In genomic region chr12:81187686-81188085, GRCh38 we compare ENCODE assay signal across 26 cellular contexts.
"Had no signal": no experiment of that assay in that cellular context is flagged by ENCODE, and none has a peak within 500 bp of the region (broad histone marks: within the 10 kb centered on the region; RNA-seq: fewer than 3 reads in every experiment).

No MANE protein-coding gene starts in this region.

- H3K4me3 ChIP-seq: cardiac muscle cell, colonic mucosa, gastrocnemius medialis, heart left ventricle had no signal

- H3K27ac ChIP-seq: brain microvascular endothelial cell, cardiac muscle cell, colonic mucosa, gastrocnemius medialis, heart left ventricle, WERI-Rb-1 had no signal

- DNase-seq: activated B cell treated with CpG ODN at 0.5 μM for 24 hours; activated CD4-positive, alpha-beta T cell treated with anti-CD3 and anti-CD28 coated beads for 48 hours; activated CD4-positive, alpha-beta T cell treated with anti-CD3 and anti-CD28 coated beads, Interleukin-2, amount 50 U/mL, for 1 hour; activated CD4-positive, alpha-beta T cell treated with anti-CD3 and anti-CD28 coated beads, Interleukin-2, amount 50 U/mL, for 48 hours; activated CD8-positive, alpha-beta memory T cell treated with anti-CD3 and anti-CD28 coated beads for 24 hours; activated CD8-positive, alpha-beta T cell treated with anti-CD3 and anti-CD28 coated beads for 36 hours; activated effector memory CD4-positive, alpha-beta T cell treated with Interleukin-2 at 50 U/mL for 16 hours; activated gamma-delta T cell treated with Interleukin-2 at 50 U/mL for 16 hours; activated naive CD4-positive, alpha-beta T cell treated with anti-CD3 and anti-CD28 coated beads, Interleukin-2, amount 50 U/mL, for 16 hours; activated naive CD4-positive, alpha-beta T cell treated with Interleukin-2 at 50 U/mL for 16 hours; activated T-cell treated with anti-CD3 and anti-CD28 coated beads, Interleukin-2, amount 50 U/mL, for 4 hours; amniotic stem cell; anterior cingulate cortex; brain microvascular endothelial cell; central memory CD4-positive, alpha-beta T cell; cerebellar nuclear complex; colonic mucosa; effector CD8-positive, alpha-beta T cell; foreskin fibroblast; gastrocnemius medialis; glutamatergic neuron; heart left ventricle; T-helper 17 cell; T1000; WERI-Rb-1 had no signal
